In the genomic region with DNA sequence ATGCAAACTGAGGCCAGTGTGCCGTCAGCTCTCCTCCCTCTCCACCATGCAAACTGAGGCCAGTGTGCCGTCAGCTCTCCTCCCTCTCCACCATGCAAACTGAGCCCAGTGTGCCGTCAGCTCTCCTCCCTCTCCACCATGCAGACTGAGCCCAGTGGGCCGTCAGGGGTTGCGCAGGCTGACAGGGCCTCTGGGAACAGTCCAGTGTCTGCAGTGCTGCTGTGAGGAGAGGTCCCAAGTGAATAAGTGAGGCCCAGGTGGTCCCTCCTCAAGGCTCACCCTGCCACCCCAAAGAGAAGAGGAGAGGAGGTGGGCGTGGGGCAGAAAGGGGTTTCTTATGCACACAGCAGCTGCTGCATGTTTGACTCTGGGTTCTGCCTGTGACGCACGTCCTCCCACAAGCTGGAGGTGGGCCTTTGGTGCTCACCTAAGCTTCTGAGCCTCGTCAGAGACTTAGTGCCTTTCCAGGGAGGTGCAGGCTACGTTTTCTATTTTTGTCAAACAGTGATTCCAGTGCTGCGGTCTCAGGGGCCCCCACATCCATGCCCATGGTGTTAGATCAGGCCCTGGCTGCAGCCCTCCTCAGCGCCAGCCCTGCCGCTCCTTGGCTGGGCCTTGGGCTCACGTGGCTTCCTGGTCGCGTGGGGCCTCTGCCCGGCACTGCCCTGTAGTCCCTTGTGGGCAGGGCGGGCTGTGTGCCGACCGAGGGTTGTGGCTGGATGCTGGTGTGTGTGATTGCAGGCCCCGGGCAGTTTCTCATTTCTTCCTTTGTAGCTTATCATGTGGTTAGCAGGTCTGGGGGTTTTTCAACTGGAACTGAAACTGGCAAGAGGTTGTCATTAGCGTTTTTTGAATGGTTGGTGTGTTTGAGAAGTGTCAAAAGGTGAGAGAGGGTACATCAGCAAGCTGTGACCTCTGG, we compare ENCODE assay signal across 8 cellular contexts. TPM values are rescaled to one million over a fixed set of nuclear protein-coding genes. Genes with fewer than 3 reads are reported as not detected.
DNase-seq lines count a peak whose midpoint lies in the region; ATAC-seq and TF ChIP-seq lines count a peak whose summit lies in the region.

No MANE protein-coding gene starts in this region.

- no peaks in the 10 kb centered on the region for H3K27me3 Mint-ChIP-seq in stimulated activated memory B cell treated with anti-CD40 and anti-IgM and Interleukin-4, amounts not matched to agents 10 μg/mL and 1 μg/mL and 100 μg/mL, for 72 hours

- peak overlapping the region in 1 of 59 donors; percentile 5 for H3K4me3 ChIP-seq in dorsolateral prefrontal cortex
- H3K4me3 ChIP-seq in H7 (ENCODE audit: insufficient read depth, low read depth, low read length) = no peak overlapping the region
- H3K4me3 ChIP-seq in HAP-1 = no peak overlapping the region

- no peaks in the 10 kb centered on the region for H3K9me3 ChIP-seq in HAP-1

- H3K4me1 ChIP-seq in HAP-1 = no peaks in the 10 kb centered on the region; the same call in 1 of the 2 replicates

- H3K9me3 Mint-ChIP-seq in stimulated activated memory B cell treated with anti-CD40 and anti-IgM and Interleukin-4, amounts not matched to agents 10 μg/mL and 1 μg/mL and 100 μg/mL, for 72 hours = no peaks in the 10 kb centered on the region

- H3K4me1 Mint-ChIP-seq in stimulated activated memory B cell treated with anti-CD40 and anti-IgM and Interleukin-4, amounts not matched to agents 10 μg/mL and 1 μg/mL and 100 μg/mL, for 72 hours = peaks cover 70% of the 10 kb centered on the region

- peaks cover 1% of the 10 kb centered on the region for H3K36me3 ChIP-seq in H7 (replicated peaks; ENCODE audit: control insufficient read depth, insufficient read depth, low read length)
- H3K36me3 ChIP-seq in HAP-1 (replicated peaks) = peaks cover 3% of the 10 kb centered on the region

- intact Hi-C loops in dorsolateral prefrontal cortex (cut with DNase I) = loop anchor here in 1 of 2 donors (10.0 kb wide), 1 partner anchor 151 kb away; the partner anchor contains the start of genes IGHMBP2 and MRPL21

- TF ChIP-seq CTCF in GM10266 (IDR thresholded peaks at IDR 0.05; ENCODE audit: control insufficient read depth, insufficient read depth, low read depth, missing control alignments) (no peak), dorsolateral prefrontal cortex (IDR thresholded peaks at IDR 0.05 in 54 of 56, conservative IDR thresholded peaks at IDR 0.05 in 2 of 56; ENCODE audit: low read depth in 1 of 56, partially characterized antibody in 56 of 56) (no peak)

- peak overlapping the region in 17 of 59 donors; percentile 0 to 70 (median 32) for H3K27ac ChIP-seq in dorsolateral prefrontal cortex

- CTCF ChIA-PET in HEK293T (lab: Yijun Ruan, JAX) = interaction anchor here (0.6 kb wide), 2 partner anchors 55 to 106 kb away, joined by 3 to 4 read pairs; no protein-coding TSS in a partner anchor

- peaks cover 54% of the 10 kb centered on the region for H3K36me3 Mint-ChIP-seq in stimulated activated memory B cell treated with anti-CD40 and anti-IgM and Interleukin-4, amounts not matched to agents 10 μg/mL and 1 μg/mL and 100 μg/mL, for 72 hours

- DNase-seq in GM10266 (ENCODE audit: extremely low spot score) (peak; percentile 87), dorsolateral prefrontal cortex (peak in 9 of 10 donors; percentile 43 to 76 (median 64)), HEK293T (ENCODE audit: extremely low spot score) (no peak), H7 (no peak), HAP-1 (ENCODE audit: low spot score in 2 of 2) (no peak)

- peak overlapping the region; percentile 92 for H3K27ac Mint-ChIP-seq in stimulated activated memory B cell treated with anti-CD40 and anti-IgM and Interleukin-4, amounts not matched to agents 10 μg/mL and 1 μg/mL and 100 μg/mL, for 72 hours

- ATAC-seq in GM21367 (IDR thresholded peaks at IDR 0.05; ENCODE audit: unreplicated experiment) (peak; percentile 55), HG03520 (IDR thresholded peaks at IDR 0.05; ENCODE audit: unreplicated experiment) (peak; percentile 48)
- ATAC-seq in stimulated activated memory B cell treated with anti-CD40 and anti-IgM and Interleukin-4, amounts not matched to agents 10 μg/mL and 1 μg/mL and 100 μg/mL, for 72 hours = peak; percentile 95

- H3K4me3 Mint-ChIP-seq in stimulated activated memory B cell treated with anti-CD40 and anti-IgM and Interleukin-4, amounts not matched to agents 10 μg/mL and 1 μg/mL and 100 μg/mL, for 72 hours = peak overlapping the region; percentile 57

- POLR2A ChIA-PET in HEK293T (lab: Yijun Ruan, JAX) = no interaction called here

- no peaks in the 10 kb centered on the region for H3K27me3 ChIP-seq in dorsolateral prefrontal cortex
- no peaks in the 10 kb centered on the region for H3K27me3 ChIP-seq in H7 (ENCODE audit: control insufficient read depth, insufficient read depth, low read length)
- no peaks in the 10 kb centered on the region for H3K27me3 ChIP-seq in HAP-1 (ENCODE audit: low read depth)

- in situ Hi-C loops in HAP-1 (cut with MboI; ENCODE audit: low sequenced_read_pairs) = no loop called here

TF ChIP-seq in HEK293T, 16 proteins besides CTCF, POLR2A, EP300 and RAD21:
- TF ChIP-seq ZNF384 (IDR thresholded peaks at IDR 0.05) (no peak), SP1 (IDR thresholded peaks at IDR 0.05) (no peak), ARNT (IDR thresholded peaks at IDR 0.05) (no peak)

RNA-seq across cellular contexts. Expression of gene TPCN2, which starts 7.1 kb away (rescaled TPM):
- total RNA-seq in dorsolateral prefrontal cortex = 10 to 100 TPM; 15.3 to 43.5 (median 27.6) TPM
- total RNA-seq in H7 (2014; rRNA removed; shearing (Covaris generic)) = 11.8 and 13.2 TPM in 2 replicates

RNA-seq across cellular contexts. Expression of gene MRGPRF, which starts 42.8 kb away (rescaled TPM):
- total RNA-seq in dorsolateral prefrontal cortex = 10 to 100 TPM in 4 of 120 experiments, 1 to 10 TPM in 109, under 1 TPM in 7; 0.73 to 15.7 (median 3.0) TPM
- total RNA-seq in H7 (2014; rRNA removed; shearing (Covaris generic)) = 6.5 and 7.6 TPM in 2 replicates

Comparison
In these comparisons a context has a peak if more than half of its experiments do, and no peak if none do; other contexts are left out.
1. DNase-seq: peak in GM10266 (single experiment) and dorsolateral prefrontal cortex (9 of 10); none in HEK293T (single experiment), H7 (single experiment) and HAP-1 (0 of 2).
2. Peak in every context shown above with its lines, with median percentiles within 50 percentile points of each other: ATAC-seq.